ENCODE assay signal across 1 cellular context in the genomic region with DNA sequence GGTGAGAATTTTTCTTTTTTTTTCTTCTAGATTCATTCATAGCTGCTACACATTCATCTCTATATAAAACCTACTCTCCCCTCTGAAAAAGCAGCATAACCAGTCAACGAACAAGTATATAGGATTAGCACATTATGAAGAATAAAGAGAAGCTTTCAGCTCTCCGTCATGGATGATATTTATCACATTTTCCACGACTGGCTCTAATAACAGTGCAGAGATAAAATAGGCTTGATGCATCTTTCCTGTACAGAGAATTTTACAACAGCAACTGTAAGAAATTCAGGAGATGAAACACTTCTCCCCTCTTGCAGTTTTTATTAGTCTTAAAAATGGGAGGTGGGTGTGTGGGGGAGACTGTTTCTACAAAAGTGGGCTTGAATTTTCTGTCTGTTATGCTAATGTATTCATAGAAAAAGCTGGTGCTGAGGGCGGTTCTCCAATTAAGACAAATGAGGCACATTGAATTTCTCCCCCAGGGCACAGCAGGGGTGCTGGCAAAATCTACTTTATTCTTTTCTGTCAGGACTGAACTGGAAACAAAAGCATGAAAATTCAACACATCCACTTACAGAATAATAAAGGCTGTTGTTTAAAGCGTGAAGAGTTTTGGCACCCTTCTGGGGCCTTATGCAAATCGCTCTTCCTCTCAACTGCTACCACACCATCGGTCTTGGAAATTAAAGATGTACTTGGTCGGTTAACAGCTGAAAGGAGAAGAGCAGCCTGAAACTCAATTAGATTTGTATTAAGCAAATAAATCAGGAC.
TF ChIP-seq lines count a peak whose summit lies in the region.

No MANE protein-coding gene starts in this region.

TF ChIP-seq in H1, 55 proteins besides CTCF, POLR2A, EP300 and RAD21 (continued from another document):
- TF ChIP-seq, protein P1, sequence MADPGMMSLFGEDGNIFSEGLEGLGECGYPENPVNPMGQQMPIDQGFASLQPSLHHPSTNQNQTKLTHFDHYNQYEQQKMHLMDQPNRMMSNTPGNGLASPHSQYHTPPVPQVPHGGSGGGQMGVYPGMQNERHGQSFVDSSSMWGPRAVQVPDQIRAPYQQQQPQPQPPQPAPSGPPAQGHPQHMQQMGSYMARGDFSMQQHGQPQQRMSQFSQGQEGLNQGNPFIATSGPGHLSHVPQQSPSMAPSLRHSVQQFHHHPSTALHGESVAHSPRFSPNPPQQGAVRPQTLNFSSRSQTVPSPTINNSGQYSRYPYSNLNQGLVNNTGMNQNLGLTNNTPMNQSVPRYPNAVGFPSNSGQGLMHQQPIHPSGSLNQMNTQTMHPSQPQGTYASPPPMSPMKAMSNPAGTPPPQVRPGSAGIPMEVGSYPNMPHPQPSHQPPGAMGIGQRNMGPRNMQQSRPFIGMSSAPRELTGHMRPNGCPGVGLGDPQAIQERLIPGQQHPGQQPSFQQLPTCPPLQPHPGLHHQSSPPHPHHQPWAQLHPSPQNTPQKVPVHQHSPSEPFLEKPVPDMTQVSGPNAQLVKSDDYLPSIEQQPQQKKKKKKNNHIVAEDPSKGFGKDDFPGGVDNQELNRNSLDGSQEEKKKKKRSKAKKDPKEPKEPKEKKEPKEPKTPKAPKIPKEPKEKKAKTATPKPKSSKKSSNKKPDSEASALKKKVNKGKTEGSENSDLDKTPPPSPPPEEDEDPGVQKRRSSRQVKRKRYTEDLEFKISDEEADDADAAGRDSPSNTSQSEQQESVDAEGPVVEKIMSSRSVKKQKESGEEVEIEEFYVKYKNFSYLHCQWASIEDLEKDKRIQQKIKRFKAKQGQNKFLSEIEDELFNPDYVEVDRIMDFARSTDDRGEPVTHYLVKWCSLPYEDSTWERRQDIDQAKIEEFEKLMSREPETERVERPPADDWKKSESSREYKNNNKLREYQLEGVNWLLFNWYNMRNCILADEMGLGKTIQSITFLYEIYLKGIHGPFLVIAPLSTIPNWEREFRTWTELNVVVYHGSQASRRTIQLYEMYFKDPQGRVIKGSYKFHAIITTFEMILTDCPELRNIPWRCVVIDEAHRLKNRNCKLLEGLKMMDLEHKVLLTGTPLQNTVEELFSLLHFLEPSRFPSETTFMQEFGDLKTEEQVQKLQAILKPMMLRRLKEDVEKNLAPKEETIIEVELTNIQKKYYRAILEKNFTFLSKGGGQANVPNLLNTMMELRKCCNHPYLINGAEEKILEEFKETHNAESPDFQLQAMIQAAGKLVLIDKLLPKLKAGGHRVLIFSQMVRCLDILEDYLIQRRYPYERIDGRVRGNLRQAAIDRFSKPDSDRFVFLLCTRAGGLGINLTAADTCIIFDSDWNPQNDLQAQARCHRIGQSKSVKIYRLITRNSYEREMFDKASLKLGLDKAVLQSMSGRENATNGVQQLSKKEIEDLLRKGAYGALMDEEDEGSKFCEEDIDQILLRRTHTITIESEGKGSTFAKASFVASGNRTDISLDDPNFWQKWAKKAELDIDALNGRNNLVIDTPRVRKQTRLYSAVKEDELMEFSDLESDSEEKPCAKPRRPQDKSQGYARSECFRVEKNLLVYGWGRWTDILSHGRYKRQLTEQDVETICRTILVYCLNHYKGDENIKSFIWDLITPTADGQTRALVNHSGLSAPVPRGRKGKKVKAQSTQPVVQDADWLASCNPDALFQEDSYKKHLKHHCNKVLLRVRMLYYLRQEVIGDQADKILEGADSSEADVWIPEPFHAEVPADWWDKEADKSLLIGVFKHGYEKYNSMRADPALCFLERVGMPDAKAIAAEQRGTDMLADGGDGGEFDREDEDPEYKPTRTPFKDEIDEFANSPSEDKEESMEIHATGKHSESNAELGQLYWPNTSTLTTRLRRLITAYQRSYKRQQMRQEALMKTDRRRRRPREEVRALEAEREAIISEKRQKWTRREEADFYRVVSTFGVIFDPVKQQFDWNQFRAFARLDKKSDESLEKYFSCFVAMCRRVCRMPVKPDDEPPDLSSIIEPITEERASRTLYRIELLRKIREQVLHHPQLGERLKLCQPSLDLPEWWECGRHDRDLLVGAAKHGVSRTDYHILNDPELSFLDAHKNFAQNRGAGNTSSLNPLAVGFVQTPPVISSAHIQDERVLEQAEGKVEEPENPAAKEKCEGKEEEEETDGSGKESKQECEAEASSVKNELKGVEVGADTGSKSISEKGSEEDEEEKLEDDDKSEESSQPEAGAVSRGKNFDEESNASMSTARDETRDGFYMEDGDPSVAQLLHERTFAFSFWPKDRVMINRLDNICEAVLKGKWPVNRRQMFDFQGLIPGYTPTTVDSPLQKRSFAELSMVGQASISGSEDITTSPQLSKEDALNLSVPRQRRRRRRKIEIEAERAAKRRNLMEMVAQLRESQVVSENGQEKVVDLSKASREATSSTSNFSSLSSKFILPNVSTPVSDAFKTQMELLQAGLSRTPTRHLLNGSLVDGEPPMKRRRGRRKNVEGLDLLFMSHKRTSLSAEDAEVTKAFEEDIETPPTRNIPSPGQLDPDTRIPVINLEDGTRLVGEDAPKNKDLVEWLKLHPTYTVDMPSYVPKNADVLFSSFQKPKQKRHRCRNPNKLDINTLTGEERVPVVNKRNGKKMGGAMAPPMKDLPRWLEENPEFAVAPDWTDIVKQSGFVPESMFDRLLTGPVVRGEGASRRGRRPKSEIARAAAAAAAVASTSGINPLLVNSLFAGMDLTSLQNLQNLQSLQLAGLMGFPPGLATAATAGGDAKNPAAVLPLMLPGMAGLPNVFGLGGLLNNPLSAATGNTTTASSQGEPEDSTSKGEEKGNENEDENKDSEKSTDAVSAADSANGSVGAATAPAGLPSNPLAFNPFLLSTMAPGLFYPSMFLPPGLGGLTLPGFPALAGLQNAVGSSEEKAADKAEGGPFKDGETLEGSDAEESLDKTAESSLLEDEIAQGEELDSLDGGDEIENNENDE (IDR thresholded peaks at IDR 0.05; ENCODE audit: insufficient replicate concordance, low read length) = peak; percentile 92
- 0 out of 4 replicates have a peak, but pooled peaks of 1 of the 2 experiments have one; percentile 55 for TF ChIP-seq HDAC2 (IDR thresholded peaks at IDR 0.05; ENCODE audit: borderline replicate concordance in 1 of 2, low read depth in 2 of 2, low read length in 2 of 2)
- peak; percentile 86 for TF ChIP-seq NANOG (IDR thresholded peaks at IDR 0.05; ENCODE audit: insufficient read depth, low read depth, low read length, poor library complexity, severe bottlenecking)
- TF ChIP-seq ASH2L (IDR thresholded peaks at IDR 0.05; ENCODE audit: low read length) = peak; percentile 29
- TF ChIP-seq POU5F1 (IDR thresholded peaks at IDR 0.05; ENCODE audit: low read depth, low read length) = peak; percentile 76; the same call in 1 of the 2 replicates
- TF ChIP-seq KDM4A (IDR thresholded peaks at IDR 0.05; ENCODE audit: low read depth, low read length, severe bottlenecking) = no peak
